20 cellular contexts compared by ENCODE assay signal in genomic region chr14:95130545-95130944, GRCh38.
"Had no signal": no experiment of that assay in that cellular context is flagged by ENCODE, and none has a peak within 500 bp of the region (broad histone marks: within the 10 kb centered on the region; RNA-seq: fewer than 3 reads in every experiment).

No MANE protein-coding gene starts in this region.

- H3K4me3 ChIP-seq: hepatocyte, pancreas, right lobe of liver, testis, tibial nerve, upper lobe of right lung, vagina had no signal

- H3K4me2 ChIP-seq: hepatocyte had no signal

- H2AFZ ChIP-seq: hepatocyte had no signal

- H3K27me3 ChIP-seq: hepatocyte, pancreas, right lobe of liver, testis, tibial nerve, upper lobe of right lung, vagina had no signal

- ATAC-seq: pancreas; right lobe of liver; stimulated activated effector memory CD8-positive, alpha-beta T cell treated with anti-CD3 and anti-CD28 coated beads, Interleukin-12 subunit alpha, Interleukin-12 subunit beta, amount 100 ng/mL, for 72 hours; stimulated activated naive CD8-positive, alpha-beta T cell treated with anti-CD3 and anti-CD28 coated beads, Interleukin-15, amount 100 ng/mL, for 72 hours; upper lobe of right lung had no signal

- H3K27ac Mint-ChIP-seq: nephron; progenitor cell of endocrine pancreas; stimulated activated effector memory CD8-positive, alpha-beta T cell treated with anti-CD3 and anti-CD28 coated beads, Interleukin-12 subunit alpha, Interleukin-12 subunit beta, amount 100 ng/mL, for 72 hours; stimulated activated naive CD8-positive, alpha-beta T cell treated with anti-CD3 and anti-CD28 coated beads, Interleukin-15, amount 100 ng/mL, for 72 hours had no signal

- H3K4me3 Mint-ChIP-seq: naive B cell; nephron; stimulated activated effector memory CD8-positive, alpha-beta T cell treated with anti-CD3 and anti-CD28 coated beads, Interleukin-12 subunit alpha, Interleukin-12 subunit beta, amount 100 ng/mL, for 72 hours; stimulated activated naive CD8-positive, alpha-beta T cell treated with anti-CD3 and anti-CD28 coated beads, Interleukin-15, amount 100 ng/mL, for 72 hours had no signal

- H3K27me3 Mint-ChIP-seq: naive B cell; progenitor cell of endocrine pancreas; stimulated activated naive CD8-positive, alpha-beta T cell treated with anti-CD3 and anti-CD28 coated beads, Interleukin-15, amount 100 ng/mL, for 72 hours had no signal

- H3K27ac ChIP-seq: hepatocyte, pancreas, right lobe of liver, testis, upper lobe of right lung, vagina had no signal

- DNase-seq: effector CD8-positive, alpha-beta T cell; foreskin melanocyte; head of caudate nucleus; kidney glomerular epithelial cell; mesendoderm; naive B cell; occipital lobe; pancreas; right lobe of liver; stimulated activated CD4-positive, alpha-beta T cell treated with anti-CD3 and anti-CD28 coated beads, Interleukin-4, amount 100 ng/mL, for 1 hour; stimulated activated CD8-positive, alpha-beta memory T cell treated with anti-CD3 and anti-CD28 coated beads, Interleukin-4, amount 100 ng/mL, for 48 hours; stimulated activated naive CD8-positive, alpha-beta T cell treated with anti-CD3 and anti-CD28 coated beads, Interleukin-15, amount 100 ng/mL, for 72 hours; testis; upper lobe of right lung had no signal

- H3K9me3 ChIP-seq: pancreas, right lobe of liver, testis, tibial nerve, upper lobe of right lung, vagina had no signal

- H3K9me3 Mint-ChIP-seq: naive B cell; nephron; stimulated activated effector memory CD8-positive, alpha-beta T cell treated with anti-CD3 and anti-CD28 coated beads, Interleukin-12 subunit alpha, Interleukin-12 subunit beta, amount 100 ng/mL, for 72 hours; stimulated activated naive CD8-positive, alpha-beta T cell treated with anti-CD3 and anti-CD28 coated beads, Interleukin-15, amount 100 ng/mL, for 72 hours had no signal
